17 cellular contexts compared by ENCODE assay signal in genomic region chr12:62907067-62907466, GRCh38.
"Had no signal": no experiment of that assay in that cellular context is flagged by ENCODE, and none has a peak within 500 bp of the region (broad histone marks: within the 10 kb centered on the region; RNA-seq: fewer than 3 reads in every experiment).

No MANE protein-coding gene starts in this region.

- DNase-seq: effector CD8-positive, alpha-beta T cell; gastrocnemius medialis; glutamatergic neuron; naive thymus-derived CD4-positive, alpha-beta T cell; nephron progenitor cell; posterior cingulate gyrus; sigmoid colon; stimulated activated CD4-positive, alpha-beta T cell treated with anti-CD3 and anti-CD28 coated beads, Interleukin-2, amount 100 ng/mL, for 24 hours; stimulated activated CD4-positive, alpha-beta T cell treated with anti-CD3 and anti-CD28 coated beads, Interleukin-4, amount 100 ng/mL, for 4 hours; stimulated activated naive CD4-positive, alpha-beta T cell; stomach; thyroid gland; upper lobe of left lung had no signal

- H3K4me3 ChIP-seq: coronary artery, gastrocnemius medialis, right atrium auricular region, sigmoid colon, skin epidermis, stomach, thyroid gland, upper lobe of left lung, vagina had no signal
